In genomic region chrX:13646154-13646549, GRCh38 we compare ENCODE assay signal across 8 cellular contexts. TPM values are rescaled to one million over a fixed set of nuclear protein-coding genes. Genes with fewer than 3 reads are reported as not detected.
DNase-seq lines count a peak whose midpoint lies in the region; ATAC-seq, FAIRE-seq and TF ChIP-seq lines count a peak whose summit lies in the region.

No MANE protein-coding gene starts in this region.

- WGBS in gastroesophageal sphincter (ENCODE audit: low coverage in 1 of 2), 2 donors, result 22% methylated on average over 1 of the region's 3 CpGs; no CpG with 5 or more reads in 1 of the 2 donors

- no peak overlapping the region for H3K27ac Mint-ChIP-seq in activated T-cell treated with anti-CD3 and anti-CD28 coated beads, Interleukin-2, amount 50 U/mL, for 72 hours

- no peak for ATAC-seq in activated T-cell treated with anti-CD3 and anti-CD28 coated beads, Interleukin-2, amount 50 U/mL, for 72 hours (replicated peaks in 1 of 2)
- ATAC-seq in gastroesophageal sphincter (peak; percentile 48), HG03571 (IDR thresholded peaks at IDR 0.05; ENCODE audit: unreplicated experiment) (no peak), GM18907 (IDR thresholded peaks at IDR 0.05; ENCODE audit: unreplicated experiment) (no peak)

- TF ChIP-seq CTCF in AG10803 (conservative IDR thresholded peaks at IDR 0.05; ENCODE audit: low read length), result peak; percentile 78
- TF ChIP-seq CTCF in gastroesophageal sphincter (IDR thresholded peaks at IDR 0.05), result peak; percentile 19 to 67 (median 48)

- H3K27me3 Mint-ChIP-seq in activated T-cell treated with anti-CD3 and anti-CD28 coated beads, Interleukin-2, amount 50 U/mL, for 72 hours (ENCODE audit: low read depth), result peaks cover 52% of the 10 kb centered on the region

- H3K9me3 Mint-ChIP-seq in activated T-cell treated with anti-CD3 and anti-CD28 coated beads, Interleukin-2, amount 50 U/mL, for 72 hours, result peaks cover 0 to 2% of the 10 kb centered on the region in 2 donors

- H3K4me3 Mint-ChIP-seq in activated T-cell treated with anti-CD3 and anti-CD28 coated beads, Interleukin-2, amount 50 U/mL, for 72 hours, result no peak overlapping the region

- H3K27ac ChIP-seq in gastroesophageal sphincter, result no peak overlapping the region

- H3K36me3 ChIP-seq in gastroesophageal sphincter, result no peaks in the 10 kb centered on the region

- no peaks in the 10 kb centered on the region for H3K27me3 ChIP-seq in gastroesophageal sphincter

- TF ChIP-seq POLR2A in GM12892 (IDR thresholded peaks at IDR 0.05; ENCODE audit: low read depth, low read length) (no peak), gastroesophageal sphincter (IDR thresholded peaks at IDR 0.05) (no peak)

- no peak overlapping the region for H3K4me3 ChIP-seq in AG10803 (ENCODE audit: low read length)
- H3K4me3 ChIP-seq in gastroesophageal sphincter, result no peak overlapping the region

- no peak for TF ChIP-seq EP300 in gastroesophageal sphincter (IDR thresholded peaks at IDR 0.05)

- H3K36me3 Mint-ChIP-seq in activated T-cell treated with anti-CD3 and anti-CD28 coated beads, Interleukin-2, amount 50 U/mL, for 72 hours (ENCODE audit: insufficient read depth in 2 of 2), result peaks cover 0 to 4% of the 10 kb centered on the region in 2 donors

- H3K9me3 ChIP-seq in gastroesophageal sphincter, result no peaks in the 10 kb centered on the region

- H3K4me1 ChIP-seq in gastroesophageal sphincter, result no peaks in the 10 kb centered on the region

- peaks cover 15% of the 10 kb centered on the region for H3K4me1 Mint-ChIP-seq in activated T-cell treated with anti-CD3 and anti-CD28 coated beads, Interleukin-2, amount 50 U/mL, for 72 hours (ENCODE audit: low read depth)

- DNase-seq in AG10803 (ENCODE audit: low read depth) (peak; percentile 66), GM12892 (ENCODE audit: insufficient read length) (no peak), NCI-H345 treated with DMSO at 0.1 percent for 48 hours (lab: John Stamatoyannopoulos, UW; ENCODE audit: unreplicated experiment) (peak; percentile 6), pons (ENCODE audit: low spot score) (peak; percentile 58)
- DNase-seq in activated T-cell treated with anti-CD3 and anti-CD28 coated beads, Interleukin-2, amount 50 U/mL, for 72 hours, result peak; percentile 24 to 52

- FAIRE-seq in GM12892 (lab: Jason Lieb, UNC), result peak; percentile 69

RNA-seq across cellular contexts. Expression of gene TCEANC, which starts 6.8 kb away (rescaled TPM):
- polyA plus RNA-seq in GM12892 (2012; ENCODE audit: missing spikeins), result 1.5 TPM
- 1 to 10 TPM; 4.4 to 4.6 TPM for total RNA-seq in activated T-cell treated with anti-CD3 and anti-CD28 coated beads, Interleukin-2, amount 50 U/mL, for 72 hours
- 1 to 10 TPM; 2.7 to 5.3 (median 4.0) TPM for total RNA-seq in gastroesophageal sphincter

RNA-seq across cellular contexts. Expression of gene RAB9A, which starts 42.8 kb away (rescaled TPM):
- 53.5 TPM for polyA plus RNA-seq in GM12892 (2012; ENCODE audit: missing spikeins)
- 10 to 100 TPM; 56.0 to 71.6 TPM for total RNA-seq in activated T-cell treated with anti-CD3 and anti-CD28 coated beads, Interleukin-2, amount 50 U/mL, for 72 hours
- 10 to 100 TPM; 29.6 to 50.7 (median 38.3) TPM for total RNA-seq in gastroesophageal sphincter
